In the genomic region with DNA sequence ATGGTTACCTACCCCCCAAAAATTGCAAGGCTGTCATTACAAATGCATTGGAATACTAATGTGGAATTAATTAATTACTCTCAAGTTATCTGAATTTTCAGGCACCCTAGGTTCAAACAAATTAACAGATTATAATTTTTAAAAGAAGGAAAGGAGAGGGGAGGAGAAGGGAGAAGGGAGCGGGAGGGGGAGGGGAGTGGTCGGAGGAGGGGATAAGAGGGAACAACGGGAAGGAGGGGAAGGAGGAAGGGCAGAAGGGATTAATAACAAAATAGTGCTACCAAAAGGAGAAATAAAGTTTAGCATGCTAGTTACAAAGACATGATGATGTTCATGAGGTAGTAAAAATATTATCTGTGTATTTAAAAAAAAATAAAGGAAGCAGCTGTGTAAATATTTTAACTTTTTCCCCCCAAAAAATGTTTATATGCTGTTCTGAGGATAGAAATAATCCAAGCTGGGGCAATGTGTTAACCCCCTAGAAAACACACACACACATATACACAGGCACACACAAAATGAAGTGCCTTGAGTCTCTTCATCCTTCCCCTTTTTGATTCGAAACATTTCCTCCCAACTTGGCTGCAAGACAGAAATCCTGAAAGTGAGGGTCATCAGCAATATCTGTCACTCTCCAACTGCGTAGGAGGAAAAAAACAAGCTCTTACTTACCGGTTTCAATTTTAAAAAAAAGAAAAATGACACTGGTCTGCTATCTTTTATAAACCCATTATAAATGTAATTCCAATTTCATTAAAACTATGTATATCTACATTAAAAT, we compare ENCODE assay signal across 13 cellular contexts. TPM values are rescaled to one million over a fixed set of nuclear protein-coding genes. Genes with fewer than 3 reads are reported as not detected.
DNase-seq lines count a peak whose midpoint lies in the region; ATAC-seq, FAIRE-seq and TF ChIP-seq lines count a peak whose summit lies in the region.
"Had no signal": no experiment of that assay in that cellular context is flagged by ENCODE, and none has a peak within 500 bp of the region (broad histone marks: within the 10 kb centered on the region; RNA-seq: fewer than 3 reads in every experiment).

No MANE protein-coding gene starts in this region.

- H3K4me3 ChIP-seq in A549 = no peak overlapping the region
- H3K4me3 ChIP-seq in HUES48 (ENCODE audit: low read depth, low read length) = peak overlapping the region; percentile 20; the same call in 1 of the 2 replicates
- H3K4me3 ChIP-seq in kidney (ENCODE audit: low read length in 2 of 2) = no peak overlapping the region
- H3K4me3 ChIP-seq: breast epithelium had no signal

- H3K27ac ChIP-seq in A549 (no peak overlapping the region), HUES48 (ENCODE audit: low read depth, low read length) (peak overlapping the region; percentile 31), kidney (ENCODE audit: low read depth in 2 of 2, low read length in 2 of 2) (no peak overlapping the region)
- H3K27ac ChIP-seq: breast epithelium had no signal

- no peak for TF ChIP-seq EP300 in A549 (IDR thresholded peaks at IDR 0.05)

- H3K4me1 Mint-ChIP-seq in activated B cell treated with CpG ODN at 0.5 μM for 24 hours (peaks cover 84% of the 10 kb centered on the region), T-cell (peaks cover 50 to 75% (median 57%) of the 10 kb centered on the region in 3 donors)

- no peaks in the 10 kb centered on the region for H3K27me3 ChIP-seq in HUES48 (ENCODE audit: control insufficient read depth, insufficient read depth, low read length)
- H3K27me3 ChIP-seq: BE2C, breast epithelium had no signal

- no peak for TF ChIP-seq POLR2A in A549 (IDR thresholded peaks at IDR 0.05; ENCODE audit: low read length)

- POLR2A ChIA-PET in A549 (lab: Yijun Ruan, JAX) = no interaction called here
- POLR2A ChIA-PET in activated B cell treated with CpG ODN at 0.5 μM for 24 hours (lab: Charles Lee) = no interaction called here
- POLR2A ChIA-PET in T-cell (lab: Charles Lee) = interaction anchor here in 1 of 2 donors (0.5 kb wide), 1 partner anchor 300 kb away, joined by 3 read pairs; no protein-coding TSS in a partner anchor

- CTCF ChIA-PET in A549 (lab: Yijun Ruan, JAX) (no interaction called here), activated B cell treated with CpG ODN at 0.5 μM for 24 hours (lab: Charles Lee) (no interaction called here), T-cell (lab: Charles Lee) (interaction anchor here in 1 of 2 donors (0.5 kb wide), 1 partner anchor 82 kb away, joined by 7 read pairs; no protein-coding TSS in a partner anchor)

- 70% methylated on average over 6 of the region's 6 CpGs for WGBS in A549 (ENCODE audit: missing lambda C conversion rate)

- DNase-seq in A549 (ENCODE audit: low read depth in 1 of 2, low spot score in 1 of 2) (no peak), activated B cell treated with CpG ODN at 0.5 μM for 24 hours (no peak), kidney (no peak), foreskin melanocyte (no peak), T-cell (no peak)
- DNase-seq: activated T-cell treated with anti-CD3 and anti-CD28 coated beads, Interleukin-2, amount 50 U/mL, for 48 hours; BE2C; PC-3 had no signal

- FAIRE-seq in A549 (lab: Jason Lieb, UNC) (no peak), kidney (lab: Jason Lieb, UNC) (peak; percentile 63)
- FAIRE-seq: TTC549 had no signal

- H3K27ac Mint-ChIP-seq in activated B cell treated with CpG ODN at 0.5 μM for 24 hours = peak overlapping the region; percentile 2
- H3K27ac Mint-ChIP-seq in T-cell = no peak overlapping the region

- H3K36me3 Mint-ChIP-seq in activated B cell treated with CpG ODN at 0.5 μM for 24 hours (ENCODE audit: low read depth) (peaks cover 5% of the 10 kb centered on the region), T-cell (peaks cover 7% of the 10 kb centered on the region)

- H3K9ac ChIP-seq in HUES48 (ENCODE audit: low read depth, low read length) = no peak overlapping the region
- H3K9ac ChIP-seq in kidney (ENCODE audit: low read length in 2 of 2) = no peak overlapping the region

- H3K4me3 Mint-ChIP-seq in activated B cell treated with CpG ODN at 0.5 μM for 24 hours (no peak overlapping the region), T-cell (no peak overlapping the region)

- H3K36me3 ChIP-seq in HUES48 (ENCODE audit: control insufficient read depth, insufficient read depth, low read length) = no peaks in the 10 kb centered on the region
- H3K36me3 ChIP-seq in kidney (ENCODE audit: control insufficient read depth in 1 of 2, insufficient read depth in 2 of 2, low read length in 2 of 2) = no peaks in the 10 kb centered on the region
- H3K36me3 ChIP-seq: BE2C, breast epithelium had no signal

- TF ChIP-seq CTCF in A549 (IDR thresholded peaks at IDR 0.05) = no peak
- no peak for TF ChIP-seq CTCF in activated B cell treated with CpG ODN at 0.5 μM for 24 hours (IDR thresholded peaks at IDR 0.05)
- TF ChIP-seq CTCF in kidney (IDR thresholded peaks at IDR 0.05; ENCODE audit: borderline replicate concordance, extremely low read depth, insufficient read depth) = no peak

- no peaks in the 10 kb centered on the region for H3K9me3 Mint-ChIP-seq in activated B cell treated with CpG ODN at 0.5 μM for 24 hours
- no peaks in the 10 kb centered on the region for H3K9me3 Mint-ChIP-seq in T-cell

- H3K9me3 ChIP-seq in A549 (no peaks in the 10 kb centered on the region), HUES48 (ENCODE audit: control insufficient read depth, insufficient read depth, low read length) (no peaks in the 10 kb centered on the region), kidney (ENCODE audit: control insufficient read depth in 1 of 2, low read length in 2 of 2) (no peaks in the 10 kb centered on the region)
- H3K9me3 ChIP-seq: BE2C, breast epithelium had no signal

- H3K27me3 Mint-ChIP-seq in activated B cell treated with CpG ODN at 0.5 μM for 24 hours (no peaks in the 10 kb centered on the region), T-cell (no peaks in the 10 kb centered on the region)

- H3K4me2 ChIP-seq in A549 = peak overlapping the region; percentile 7; the same call in 2 of the 3 replicates

- intact Hi-C loops in activated B cell treated with CpG ODN at 0.5 μM for 24 hours (cut with micrococcal nuclease) = no loop called here
- intact Hi-C loops in kidney (cut with DNase I) = no loop called here

- no peak for ATAC-seq in A549
- ATAC-seq in activated B cell treated with CpG ODN at 0.5 μM for 24 hours (ENCODE audit: low read depth) = no peak
- no peak for ATAC-seq in GM19324 (IDR thresholded peaks at IDR 0.05; ENCODE audit: low FRiP score, unreplicated experiment)
- no peak for ATAC-seq in T-cell (replicated peaks in 1 of 4)
- no peak for ATAC-seq in HG03280 (IDR thresholded peaks at IDR 0.05; ENCODE audit: unreplicated experiment)
- ATAC-seq: PC-3 had no signal

- H3K4me1 ChIP-seq in A549 (peaks cover 74% of the 10 kb centered on the region), HUES48 (ENCODE audit: control insufficient read depth, insufficient read depth, low read length) (peaks cover 50% of the 10 kb centered on the region), kidney (ENCODE audit: control insufficient read depth in 1 of 2, insufficient read depth in 1 of 2, low read depth in 1 of 2, low read length in 2 of 2) (peaks cover 0 to 4% of the 10 kb centered on the region in 2 donors)
- H3K4me1 ChIP-seq: breast epithelium had no signal

- TF ChIP-seq RAD21 in A549 (conservative IDR thresholded peaks at IDR 0.05 in 1 of 2, IDR thresholded peaks at IDR 0.05 in 1 of 2) = no peak

TF ChIP-seq in A549, 52 proteins besides CTCF, POLR2A, EP300 and RAD21:
- no peak for TF ChIP-seq SREBF2 (IDR thresholded peaks at IDR 0.05)
- TF ChIP-seq SMC3 (IDR thresholded peaks at IDR 0.05) = no peak
- TF ChIP-seq HEYL (CRISPR knock-in tag; IDR thresholded peaks at IDR 0.05) = no peak
- no peak for TF ChIP-seq NPAS2 (CRISPR knock-in tag; IDR thresholded peaks at IDR 0.05; ENCODE audit: borderline replicate concordance)
- TF ChIP-seq HOXA7 (CRISPR knock-in tag; IDR thresholded peaks at IDR 0.05) = no peak
- no peak for TF ChIP-seq HDAC2 (IDR thresholded peaks at IDR 0.05)
- no peak for TF ChIP-seq MAFK (IDR thresholded peaks at IDR 0.05; ENCODE audit: partially characterized antibody)

RNA-seq across cellular contexts. Expression of a gene that starts 58.8 kb away (rescaled TPM):
- polyA plus RNA-seq in A549 (2011; rRNA removed) (33.7 and 42.4 TPM in 2 replicates), A549 (2017; fragmentation: RNase III; extraction: RNeasy Plus Mini Kit Qiagen cat#74134 plus additional on column Dnase treatment) (19.5 to 25.8 TPM (median 21.4 TPM) in 3 replicates), kidney (ENCODE audit: insufficient read depth, low read depth, low replicate concordance) (6.9 TPM)
- 7.4 and 9.1 TPM in 2 replicates for polyA plus RNA-seq in A549 (2012; cell fraction: cytosol; rRNA removed)
- polyA plus RNA-seq in A549 (2012; cell fraction: nucleus; rRNA removed) = 5.6 and 7.0 TPM in 2 replicates
- polyA minus RNA-seq in A549 (2011; rRNA and poly(A)+ RNA removed) = 36.3 and 46.9 TPM in 2 replicates
- total RNA-seq in activated B cell treated with CpG ODN at 0.5 μM for 24 hours (72.8 and 78.8 TPM in 2 replicates), kidney (31.5 TPM), T-cell (10 to 100 TPM; 28.2 to 35.7 (median 33.5) TPM)
